Comparison of ENCODE assay signal across 1 cellular context in genomic region chr11:61972796-61973602, GRCh38.
TF ChIP-seq lines count a peak whose summit lies in the region.

No MANE protein-coding gene starts in this region.

TF ChIP-seq in A549, 52 proteins besides CTCF, POLR2A, EP300 and RAD21 (continued from another document):
- no peak for TF ChIP-seq PBX3 (IDR thresholded peaks at IDR 0.05)
- TF ChIP-seq MAFK (IDR thresholded peaks at IDR 0.05; ENCODE audit: partially characterized antibody) = no peak
- no peak for TF ChIP-seq GATA3 (IDR thresholded peaks at IDR 0.05; ENCODE audit: borderline replicate concordance)
- no peak for TF ChIP-seq HDAC2 (IDR thresholded peaks at IDR 0.05)
- no peak for TF ChIP-seq RARB (CRISPR knock-in tag; IDR thresholded peaks at IDR 0.05)
- TF ChIP-seq NFE2L2 (conservative IDR thresholded peaks at IDR 0.05; ENCODE audit: low read length) = no peak
- no peak for TF ChIP-seq RFX5 (IDR thresholded peaks at IDR 0.05)
- no peak for TF ChIP-seq BHLHE40 (IDR thresholded peaks at IDR 0.05; ENCODE audit: low read depth, low read length)
- TF ChIP-seq SREBF2 (IDR thresholded peaks at IDR 0.05) = no peak
- no peak for TF ChIP-seq POLR2AphosphoS2 (conservative IDR thresholded peaks at IDR 0.05; ENCODE audit: low read length)
- TF ChIP-seq FOSL2 (IDR thresholded peaks at IDR 0.05) = no peak
- TF ChIP-seq FOSL2 (CRISPR knock-in tag; IDR thresholded peaks at IDR 0.05) = peak; percentile 74
- no peak for TF ChIP-seq ESRRA (IDR thresholded peaks at IDR 0.05; ENCODE audit: borderline replicate concordance, low read length)
- no peak for TF ChIP-seq E2F6 (IDR thresholded peaks at IDR 0.05; ENCODE audit: borderline replicate concordance, low read depth)
- TF ChIP-seq HOXB13 (CRISPR knock-in tag; IDR thresholded peaks at IDR 0.05; ENCODE audit: low read depth) = peak; percentile 53; the same call in 1 of the 2 replicates
- peak; percentile 92 to 95 for TF ChIP-seq CEBPB (IDR thresholded peaks at IDR 0.05)
- TF ChIP-seq KDM1A (IDR thresholded peaks at IDR 0.05; ENCODE audit: low read depth) = no peak
- TF ChIP-seq CHD2 (IDR thresholded peaks at IDR 0.05; ENCODE audit: low read length, partially characterized antibody) = no peak
- TF ChIP-seq CHD4 (IDR thresholded peaks at IDR 0.05; ENCODE audit: borderline replicate concordance) = no peak
- TF ChIP-seq BCL3 (IDR thresholded peaks at IDR 0.05) = peak; percentile 59; the same call in 1 of the 3 replicates
- peak; percentile 22 for TF ChIP-seq MAX (IDR thresholded peaks at IDR 0.05)
- no peak for TF ChIP-seq USF2 (IDR thresholded peaks at IDR 0.05)
- no peak for TF ChIP-seq TFCP2L1 (CRISPR knock-in tag; IDR thresholded peaks at IDR 0.05)
- TF ChIP-seq EHF (CRISPR knock-in tag; IDR thresholded peaks at IDR 0.05) = no peak; the same call in 1 of the 2 replicates
- no peak for TF ChIP-seq EHMT2 (IDR thresholded peaks at IDR 0.05; ENCODE audit: low read depth)
